Comparison of ENCODE assay signal across 8 cellular contexts in genomic region chr12:108731866-108732461, GRCh38. TPM values are rescaled to one million over a fixed set of nuclear protein-coding genes. Genes with fewer than 3 reads are reported as not detected.
A peak's percentile ranks its signal among the peaks of the same experiment; 100 is the strongest.
DNase-seq lines count a peak whose midpoint lies in the region; ATAC-seq, FAIRE-seq and TF ChIP-seq lines count a peak whose summit lies in the region.

No MANE protein-coding gene starts in this region.

- ATAC-seq in HG02852 (IDR thresholded peaks at IDR 0.05; ENCODE audit: unreplicated experiment) (peak; percentile 47), left cardiac atrium (peak; percentile 86)

- TF ChIP-seq POLR2A in GM12892 (IDR thresholded peaks at IDR 0.05; ENCODE audit: low read depth, low read length): no peak

- DNase-seq in GM12892 (ENCODE audit: insufficient read length) (peak; percentile 83), NCI-H1436 treated with DMSO at 0.1 percent for 48 hours (lab: John Stamatoyannopoulos, UW) (peak; percentile 86), T-helper 1 cell (peak; percentile 93 to 98 (median 95)), amniotic stem cell (lab: John Stamatoyannopoulos, UW) (peak; percentile 100), left cardiac atrium (peak; percentile 100), posterior vena cava (ENCODE audit: low spot score) (peak; percentile 100), ureter (ENCODE audit: low spot score) (peak; percentile 100)

- intact Hi-C loops in left cardiac atrium (cut with DNase I): loop anchor here in 1 of 2 donors (2.0 to 5.0 kb wide), 3 partner anchors 40 to 65 kb away; no protein-coding TSS in a partner anchor
- intact Hi-C loops in posterior vena cava (cut with DNase I): loop anchor here in 1 of 2 donors (5.0 to 10.0 kb wide), 3 partner anchors 55 to 167 kb away; partner anchors contain the start of genes ISCU and SART3

- no peak for FAIRE-seq in GM12892 (lab: Jason Lieb, UNC)

RNA-seq across cellular contexts. Expression of gene CORO1C, which starts 0.6 kb away (rescaled TPM):
- polyA plus RNA-seq in GM12892 (2012; ENCODE audit: missing spikeins): 107 TPM
- total RNA-seq in left cardiac atrium (100 to 1,000 TPM in 1 of 2 donors, 10 to 100 TPM in 1; 95.0 to 109 TPM), posterior vena cava (100 to 1,000 TPM; 361 to 548 TPM), ureter (167 TPM)

Comparison
In these comparisons a context has a peak if more than half of its experiments do, and no peak if none do; other contexts are left out.
1. Peak in every context shown above with its lines: DNase-seq and ATAC-seq.